9 cellular contexts compared by ENCODE assay signal in the genomic region with DNA sequence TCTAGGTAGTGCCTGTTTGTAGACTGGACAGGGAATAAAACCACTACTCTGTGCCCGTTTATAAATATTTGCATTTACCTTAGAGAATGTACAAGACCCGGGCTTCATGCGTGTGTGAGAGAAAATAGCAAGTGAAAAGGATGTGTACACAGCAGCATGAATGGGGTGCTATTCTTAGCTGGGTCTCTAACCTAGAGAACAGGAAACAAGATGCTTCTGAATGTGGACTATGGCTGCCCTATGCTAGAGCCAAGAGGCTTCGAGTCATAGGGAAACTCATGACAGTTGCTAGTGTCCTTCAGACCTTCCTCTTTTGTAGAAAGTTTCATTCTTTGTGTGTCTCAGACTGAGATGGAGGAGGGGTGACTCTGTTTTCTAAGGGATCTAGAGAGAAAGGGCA. TPM values are rescaled to one million over a fixed set of nuclear protein-coding genes. Genes with fewer than 3 reads are reported as not detected.
DNase-seq lines count a peak whose midpoint lies in the region; ATAC-seq, FAIRE-seq and TF ChIP-seq lines count a peak whose summit lies in the region.
"Not testable (repeated sequence)": the region's sequence is repeated elsewhere in the genome, so short reads cannot be mapped to it uniquely, and the experiment has no call there.
"Had no signal": no experiment of that assay in that cellular context is flagged by ENCODE, and none has a peak within 500 bp of the region (broad histone marks: within the 10 kb centered on the region; RNA-seq: fewer than 3 reads in every experiment).

No MANE protein-coding gene starts in this region.

- TF ChIP-seq CTCF in DND-41 (IDR thresholded peaks at IDR 0.05; ENCODE audit: borderline replicate concordance, extremely low read depth, low read length, poor library complexity, severe bottlenecking); gastroesophageal sphincter (IDR thresholded peaks at IDR 0.05); pancreas (IDR thresholded peaks at IDR 0.05): not testable (repeated sequence)

- not testable (repeated sequence) for DNase-seq in DND-41, T-helper 17 cell, pancreas

- not testable (repeated sequence) for H3K4me3 ChIP-seq in DND-41 (ENCODE audit: low read depth in 1 of 2, low read length in 2 of 2); gastroesophageal sphincter; pancreas

- not testable (repeated sequence) for H3K9ac ChIP-seq in DND-41 (ENCODE audit: low read depth, low read length)

- H4K20me1 ChIP-seq in DND-41 (ENCODE audit: insufficient read depth, low read length) = not testable (repeated sequence)

- not testable (repeated sequence) for H3K4me1 Mint-ChIP-seq in T-helper 17 cell

- not testable (repeated sequence) for H3K4me1 ChIP-seq in DND-41 (ENCODE audit: insufficient read depth, low read length); gastroesophageal sphincter; pancreas

- not testable (repeated sequence) for H3K36me3 ChIP-seq in DND-41 (ENCODE audit: insufficient read depth, low read length); gastroesophageal sphincter; pancreas

- not testable (repeated sequence) for H3K36me3 Mint-ChIP-seq in T-helper 17 cell (ENCODE audit: low read depth)

- not testable (repeated sequence) for H3K27me3 Mint-ChIP-seq in T-helper 17 cell

- not testable (repeated sequence) for FAIRE-seq in pancreas (lab: Jason Lieb, UNC)

- not testable (repeated sequence) for H3K27ac ChIP-seq in DND-41 (ENCODE audit: low read length); gastroesophageal sphincter; pancreas

- H3K4me3 Mint-ChIP-seq in T-helper 17 cell = not testable (repeated sequence)

- H3K27ac Mint-ChIP-seq in T-helper 17 cell = not testable (repeated sequence)

- intact Hi-C loops in pancreas (cut with DNase I) = not testable (repeated sequence)

- peak; percentile 40; the same call in 1 of the 3 replicates for ATAC-seq in DND-41 (ENCODE audit: insufficient read depth, low read depth)
- ATAC-seq in GM19043 (IDR thresholded peaks at IDR 0.05; ENCODE audit: low read depth, unreplicated experiment) = peak; percentile 97
- peak; percentile 97 for ATAC-seq in GM21528 (IDR thresholded peaks at IDR 0.05; ENCODE audit: low FRiP score, unreplicated experiment)
- ATAC-seq in HG02884 (IDR thresholded peaks at IDR 0.05; ENCODE audit: unreplicated experiment) = peak; percentile 98
- ATAC-seq in HG03196 (IDR thresholded peaks at IDR 0.05; ENCODE audit: unreplicated experiment) = peak; percentile 99
- peak; percentile 84 for ATAC-seq in T-helper 17 cell
- ATAC-seq in gastroesophageal sphincter = peak; percentile 65
- ATAC-seq in pancreas = peak in 3 of 4 donors; percentile 53 to 90 (median 82)

- WGBS in gastroesophageal sphincter (ENCODE audit: low coverage in 1 of 2), 2 donors = no CpG with 5 or more reads among the region's 4 CpGs
- 33 to 49% methylated on average over 3 of the region's 4 CpGs for WGBS in pancreas, 2 donors

- not testable (repeated sequence) for H3K9me3 ChIP-seq in DND-41 (ENCODE audit: insufficient read depth, low read length, severe bottlenecking); T-helper 17 cell (ENCODE audit: control insufficient read depth, low read length, poor library complexity, severe bottlenecking); gastroesophageal sphincter; pancreas

- TF ChIP-seq POLR2A in gastroesophageal sphincter (IDR thresholded peaks at IDR 0.05) = not testable (repeated sequence)

- not testable (repeated sequence) for TF ChIP-seq EP300 in gastroesophageal sphincter (IDR thresholded peaks at IDR 0.05)

- not testable (repeated sequence) for H2AFZ ChIP-seq in DND-41 (ENCODE audit: low read depth, low read length)

- H3K4me2 ChIP-seq in DND-41 (ENCODE audit: insufficient read depth, low read length) = not testable (repeated sequence)

- not testable (repeated sequence) for H3K27me3 ChIP-seq in DND-41 (ENCODE audit: insufficient read depth, low read length, poor library complexity); gastroesophageal sphincter; pancreas

- not testable (repeated sequence) for H3K79me2 ChIP-seq in DND-41 (ENCODE audit: insufficient read depth, low read length)

RNA-seq across cellular contexts. Expression of a gene that starts 39.9 kb away (rescaled TPM):
- 10 to 100 TPM; 19.7 to 31.7 TPM for total RNA-seq in T-helper 17 cell
- 10 to 100 TPM; 18.8 to 41.1 (median 30.8) TPM for total RNA-seq in gastroesophageal sphincter
- 10 to 100 TPM in 1 of 6 donors, 1 to 10 TPM in 5; 3.6 to 12.4 (median 5.8) TPM for total RNA-seq in pancreas
- polyA plus RNA-seq in pancreas = 1 to 10 TPM; 2.2 to 3.1 TPM

RNA-seq across cellular contexts. Expression of a gene that starts 40.6 kb away (rescaled TPM):
- total RNA-seq in T-helper 17 cell (1 to 10 TPM in 1 of 2 donors, under 1 TPM in 1; 0.35 to 2.2 TPM), gastroesophageal sphincter (1 to 10 TPM in 1 of 4 donors, not detected in 3; 1.1 TPM), pancreas (under 1 TPM in 2 of 6 donors, not detected in 4; 0.16 to 0.47 TPM)
- polyA plus RNA-seq in pancreas = under 1 TPM; 0.19 to 0.31 TPM
- total RNA-seq: CD4-positive, alpha-beta memory T cell had no signal

Comparison
In these comparisons a context has a peak if more than half of its experiments do, and no peak if none do; other contexts are left out.
1. ATAC-seq: peak in every context shown above with its lines; median percentile 99 in HG03196; 98 in HG02884; 97 in GM19043; 97 in GM21528; 84 in T-helper 17 cell; 82 in pancreas; 65 in gastroesophageal sphincter; 40 in DND-41.